ENCODE assay signal across 8 cellular contexts in genomic region chr20:16803965-16804792, GRCh38. TPM values are rescaled to one million over a fixed set of nuclear protein-coding genes. Genes with fewer than 3 reads are reported as not detected.
A peak's percentile ranks its signal among the peaks of the same experiment; 100 is the strongest.
DNase-seq lines count a peak whose midpoint lies in the region; ATAC-seq and TF ChIP-seq lines count a peak whose summit lies in the region.

No MANE protein-coding gene starts in this region.

- ATAC-seq in DND-41 (ENCODE audit: insufficient read depth, low read depth), result peak; percentile 65; the same call in 2 of the 3 replicates
- ATAC-seq in HG02623 (IDR thresholded peaks at IDR 0.05; ENCODE audit: unreplicated experiment), result peak; percentile 52
- ATAC-seq in activated CD8-positive, alpha-beta T cell treated with anti-CD3 and anti-CD28 coated beads, Interleukin-2, amount 10 ng/mL, durations not matched to agents 7 days and 5 days, result no peak
- ATAC-seq in HG03196 (IDR thresholded peaks at IDR 0.05; ENCODE audit: unreplicated experiment), result no peak

- H3K27ac ChIP-seq in DND-41 (ENCODE audit: low read length), result no peak overlapping the region
- no peak overlapping the region for H3K27ac ChIP-seq in neural cell (ENCODE audit: low read length)
- no peak overlapping the region for H3K27ac ChIP-seq in uterus

- peaks cover 18% of the 10 kb centered on the region for H3K27me3 Mint-ChIP-seq in activated CD8-positive, alpha-beta T cell treated with anti-CD3 and anti-CD28 coated beads, Interleukin-2, amount 10 ng/mL, durations not matched to agents 7 days and 5 days (ENCODE audit: low read depth)

- H3K79me2 ChIP-seq in DND-41 (ENCODE audit: insufficient read depth, low read length), result no peaks in the 10 kb centered on the region
- no peaks in the 10 kb centered on the region for H3K79me2 ChIP-seq in neural cell (replicated peaks; ENCODE audit: insufficient read depth, low read length)

- TF ChIP-seq POLR2A in erythroblast (IDR thresholded peaks at IDR 0.05; ENCODE audit: low read length) (no peak), uterus (IDR thresholded peaks at IDR 0.05) (no peak)

- H3K9me3 Mint-ChIP-seq in activated CD8-positive, alpha-beta T cell treated with anti-CD3 and anti-CD28 coated beads, Interleukin-2, amount 10 ng/mL, durations not matched to agents 7 days and 5 days (ENCODE audit: insufficient read depth), result no peaks in the 10 kb centered on the region

- no peaks in the 10 kb centered on the region for H3K4me1 Mint-ChIP-seq in activated CD8-positive, alpha-beta T cell treated with anti-CD3 and anti-CD28 coated beads, Interleukin-2, amount 10 ng/mL, durations not matched to agents 7 days and 5 days (ENCODE audit: low read depth)

- H3K27me3 ChIP-seq in DND-41 (ENCODE audit: insufficient read depth, low read length, poor library complexity) (peaks cover 18% of the 10 kb centered on the region), neural cell (ENCODE audit: insufficient read depth, low read depth, low read length) (no peaks in the 10 kb centered on the region), uterus (no peaks in the 10 kb centered on the region)

- TF ChIP-seq RAD21 in neural cell (conservative IDR thresholded peaks at IDR 0.05), result peak; percentile 98

- no peak overlapping the region for H3K4me3 Mint-ChIP-seq in activated CD8-positive, alpha-beta T cell treated with anti-CD3 and anti-CD28 coated beads, Interleukin-2, amount 10 ng/mL, durations not matched to agents 7 days and 5 days

- H3K9me3 ChIP-seq in DND-41 (ENCODE audit: insufficient read depth, low read length, severe bottlenecking), result no peaks in the 10 kb centered on the region
- H3K9me3 ChIP-seq in neural cell (ENCODE audit: low read length), result no peaks in the 10 kb centered on the region
- H3K9me3 ChIP-seq in uterus, result no peaks in the 10 kb centered on the region

- no peaks in the 10 kb centered on the region for H4K20me1 ChIP-seq in DND-41 (ENCODE audit: insufficient read depth, low read length)
- no peaks in the 10 kb centered on the region for H4K20me1 ChIP-seq in neural cell (ENCODE audit: insufficient read depth)

- peak; percentile 87 for TF ChIP-seq CTCF in DND-41 (IDR thresholded peaks at IDR 0.05; ENCODE audit: borderline replicate concordance, extremely low read depth, low read length, poor library complexity, severe bottlenecking)
- TF ChIP-seq CTCF in neural cell (IDR thresholded peaks at IDR 0.05; ENCODE audit: poor library complexity, severe bottlenecking), result peak; percentile 94
- peak; percentile 39 to 48 (median 43) for TF ChIP-seq CTCF in uterus (IDR thresholded peaks at IDR 0.05)

- H3K4me1 ChIP-seq in DND-41 (ENCODE audit: insufficient read depth, low read length) (no peaks in the 10 kb centered on the region), uterus (no peaks in the 10 kb centered on the region)

- no peak for TF ChIP-seq EP300 in neural cell (conservative IDR thresholded peaks at IDR 0.05; ENCODE audit: poor library complexity, severe bottlenecking)

- H3K9me2 ChIP-seq in neural cell (ENCODE audit: insufficient read depth, low read length), result no peaks in the 10 kb centered on the region

- H3K4me3 ChIP-seq in DND-41 (ENCODE audit: low read depth in 1 of 2, low read length in 2 of 2), result no peak overlapping the region
- no peak overlapping the region for H3K4me3 ChIP-seq in neural cell (ENCODE audit: low read length)
- H3K4me3 ChIP-seq in uterus, result no peak overlapping the region

- no peak overlapping the region for H3K27ac Mint-ChIP-seq in activated CD8-positive, alpha-beta T cell treated with anti-CD3 and anti-CD28 coated beads, Interleukin-2, amount 10 ng/mL, durations not matched to agents 7 days and 5 days

- no peak overlapping the region for H3K9ac ChIP-seq in DND-41 (ENCODE audit: low read depth, low read length)
- no peak overlapping the region for H3K9ac ChIP-seq in neural cell (ENCODE audit: low read length)

- H3K36me3 ChIP-seq in DND-41 (ENCODE audit: insufficient read depth, low read length), result no peaks in the 10 kb centered on the region
- H3K36me3 ChIP-seq in neural cell (ENCODE audit: insufficient read depth, low read length), result no peaks in the 10 kb centered on the region
- no peaks in the 10 kb centered on the region for H3K36me3 ChIP-seq in uterus

- CTCF ChIA-PET in activated CD8-positive, alpha-beta T cell treated with anti-CD3 and anti-CD28 coated beads, Interleukin-2, amount 10 ng/mL, durations not matched to agents 7 days and 5 days (lab: Charles Lee), result interaction anchor here (0.7 to 2.9 kb wide), 9 partner anchors 9 to 629 kb away, joined by 3 to 26 read pairs (median 6); no protein-coding TSS in a partner anchor

- DNase-seq in DND-41, result peak; percentile 58
- DNase-seq in NCI-H2227 treated with DMSO at 0.1 percent for 48 hours (lab: John Stamatoyannopoulos, UW), result peak; percentile 59
- peak; percentile 58 for DNase-seq in activated CD8-positive, alpha-beta T cell treated with anti-CD3 and anti-CD28 coated beads, Interleukin-2, amount 10 ng/mL, durations not matched to agents 7 days and 5 days
- DNase-seq in erythroblast (lab: John Stamatoyannopoulos, UW), result peak; percentile 55 to 70
- DNase-seq in uterus, result no peak

- no peaks in the 10 kb centered on the region for H3K36me3 Mint-ChIP-seq in activated CD8-positive, alpha-beta T cell treated with anti-CD3 and anti-CD28 coated beads, Interleukin-2, amount 10 ng/mL, durations not matched to agents 7 days and 5 days (ENCODE audit: low read depth)

- no peaks in the 10 kb centered on the region for H3F3A ChIP-seq in neural cell (ENCODE audit: insufficient read depth, low read length, poor library complexity, severe bottlenecking)

- H2AFZ ChIP-seq in DND-41 (ENCODE audit: low read depth, low read length), result no peak overlapping the region
- H2AFZ ChIP-seq in neural cell (ENCODE audit: low read depth, low read length), result no peak overlapping the region

- intact Hi-C loops in uterus (cut with DNase I; ENCODE audit: low total_unique reads), result no loop called here

- H3K4me2 ChIP-seq in DND-41 (ENCODE audit: insufficient read depth, low read length) (no peak overlapping the region), neural cell (ENCODE audit: low read length) (no peak overlapping the region)

- POLR2A ChIA-PET in activated CD8-positive, alpha-beta T cell treated with anti-CD3 and anti-CD28 coated beads, Interleukin-2, amount 10 ng/mL, durations not matched to agents 7 days and 5 days (lab: Charles Lee), result no interaction called here

TF ChIP-seq in neural cell, 6 proteins besides CTCF, POLR2A, EP300 and RAD21:
- no peak for TF ChIP-seq EZH2 (IDR thresholded peaks at IDR 0.05; ENCODE audit: borderline replicate concordance, insufficient read depth, low read length, poor library complexity, severe bottlenecking)
- peak; percentile 97 for TF ChIP-seq SMC3 (conservative IDR thresholded peaks at IDR 0.05; ENCODE audit: poor library complexity)

RNA-seq across cellular contexts. Expression of gene OTOR, which starts 56.0 kb away (rescaled TPM):
- not detected for total RNA-seq in activated CD8-positive, alpha-beta T cell treated with anti-CD3 and anti-CD28 coated beads, Interleukin-2, amount 10 ng/mL, durations not matched to agents 7 days and 5 days
- polyA plus RNA-seq in neural cell, result not detected in 2 replicates
- not detected in 2 replicates for polyA minus RNA-seq in neural cell
- not detected for total RNA-seq in uterus

Comparison
In these comparisons a context has a peak if more than half of its experiments do, and no peak if none do; other contexts are left out.
1. ATAC-seq: peak in DND-41 (single experiment) and HG02623 (single experiment); none in activated CD8-positive, alpha-beta T cell treated with anti-CD3 and anti-CD28 coated beads, Interleukin-2, amount 10 ng/mL, durations not matched to agents 7 days and 5 days (single experiment) and HG03196 (single experiment).
2. DNase-seq: peak in DND-41 (single experiment), NCI-H2227 treated with DMSO at 0.1 percent for 48 hours (single experiment), activated CD8-positive, alpha-beta T cell treated with anti-CD3 and anti-CD28 coated beads, Interleukin-2, amount 10 ng/mL, durations not matched to agents 7 days and 5 days (single experiment) and erythroblast (2 of 2); none in uterus (0 of 2).
3. CTCF ChIP-seq: peak in every context shown above with its lines; median percentile 94 in neural cell; 87 in DND-41; 43 in uterus.